19 cellular contexts compared by ENCODE assay signal in genomic region chr16:49494386-49495150, GRCh38.
DNase-seq lines count a peak whose midpoint lies in the region; ATAC-seq and TF ChIP-seq lines count a peak whose summit lies in the region.
"Had no signal": no experiment of that assay in that cellular context is flagged by ENCODE, and none has a peak within 500 bp of the region (broad histone marks: within the 10 kb centered on the region; RNA-seq: fewer than 3 reads in every experiment).

No MANE protein-coding gene starts in this region.

- peaks cover 10 to 26% of the 10 kb centered on the region in 2 donors for H3K4me1 Mint-ChIP-seq in stimulated activated naive B cell treated with anti-CD40 and anti-IgM and Interleukin-4, amounts not matched to agents 10 μg/mL and 1 μg/mL and 100 μg/mL, for 72 hours

- H3K4me1 ChIP-seq in BLaER1 treated with 17β-estradiol and CSF1 and Interleukin-3, amounts not matched to agents 10 nM and 100 nM: peaks cover 29 to 68% (median 60%) of the 10 kb centered on the region in 10 experiments
- no peaks in the 10 kb centered on the region for H3K4me1 ChIP-seq in RWPE2 (ENCODE audit: insufficient read depth, poor library complexity, severe bottlenecking)
- H3K4me1 ChIP-seq in sigmoid colon: peaks cover 0 to 11% (median 8%) of the 10 kb centered on the region in 4 donors
- H3K4me1 ChIP-seq: SJCRH30 had no signal

- no peaks in the 10 kb centered on the region for H3K27me3 ChIP-seq in BLaER1 treated with 17β-estradiol and CSF1 and Interleukin-3, amounts not matched to agents 10 nM and 100 nM
- H3K27me3 ChIP-seq in RWPE2 (ENCODE audit: insufficient read depth, poor library complexity, severe bottlenecking): peaks cover 3% of the 10 kb centered on the region
- H3K27me3 ChIP-seq in sigmoid colon: no peaks in the 10 kb centered on the region
- H3K27me3 ChIP-seq: SJCRH30 had no signal

- TF ChIP-seq CTCF in RWPE2 (IDR thresholded peaks at IDR 0.05; ENCODE audit: poor library complexity, severe bottlenecking) (no peak), sigmoid colon (IDR thresholded peaks at IDR 0.05) (no peak)

- no peak overlapping the region for H3K27ac Mint-ChIP-seq in stimulated activated naive B cell treated with anti-CD40 and anti-IgM and Interleukin-4, amounts not matched to agents 10 μg/mL and 1 μg/mL and 100 μg/mL, for 72 hours
- H3K27ac Mint-ChIP-seq: CD14-positive monocyte, HFFc6 had no signal

- H3K27ac ChIP-seq in BLaER1 treated with 17β-estradiol and CSF1 and Interleukin-3, amounts not matched to agents 10 nM and 100 nM: peak overlapping the region in 4 of 11 experiments; percentile 5 to 45 (median 12); a peak in 2 of 22 replicates
- H3K27ac ChIP-seq in RWPE2 (ENCODE audit: poor library complexity, severe bottlenecking) (no peak overlapping the region), sigmoid colon (no peak overlapping the region)
- H3K27ac ChIP-seq: SJCRH30 had no signal

- H3K9ac ChIP-seq in BLaER1 treated with 17β-estradiol and CSF1 and Interleukin-3, amounts not matched to agents 10 nM and 100 nM: peak overlapping the region in 3 of 11 experiments; percentile 10 to 44 (median 30); a peak in 4 of 22 replicates

- peak overlapping the region; percentile 47 to 91 (median 76) for H3K4me2 ChIP-seq in BLaER1 treated with 17β-estradiol and CSF1 and Interleukin-3, amounts not matched to agents 10 nM and 100 nM

- peak; percentile 22 for DNase-seq in RWPE2 (ENCODE audit: low spot score)
- peak; percentile 27 for DNase-seq in left lobe of liver (ENCODE audit: low spot score)
- DNase-seq in stimulated activated naive B cell treated with anti-CD40 and anti-IgM and Interleukin-4, amounts not matched to agents 10 μg/mL and 1 μg/mL and 100 μg/mL, for 72 hours: no peak
- DNase-seq in kidney glomerular epithelial cell (lab: John Stamatoyannopoulos, UW): no peak
- no peak for DNase-seq in sigmoid colon
- no peak for DNase-seq in RPMI8226
- DNase-seq: DMS 273 treated with DMSO at 0.1 percent for 48 hours, H7, HFFc6, KG1, MV-4-11, NCI-H1694 treated with DMSO at 0.1 percent for 48 hours, NCI-H2227 treated with DMSO at 0.1 percent for 48 hours, NCI-H82, PC-3, SJCRH30 had no signal

- H3K9me3 Mint-ChIP-seq in stimulated activated naive B cell treated with anti-CD40 and anti-IgM and Interleukin-4, amounts not matched to agents 10 μg/mL and 1 μg/mL and 100 μg/mL, for 72 hours: peaks cover 0 to 2% of the 10 kb centered on the region in 2 donors

- intact Hi-C loops in sigmoid colon (cut with DNase I): loop anchor here (5.0 kb wide), 4 partner anchors 103 to 428 kb away; partner anchors contain the start of gene ZNF423

- no peaks in the 10 kb centered on the region for H3K36me3 Mint-ChIP-seq in stimulated activated naive B cell treated with anti-CD40 and anti-IgM and Interleukin-4, amounts not matched to agents 10 μg/mL and 1 μg/mL and 100 μg/mL, for 72 hours
- H3K36me3 Mint-ChIP-seq: CD14-positive monocyte had no signal

- peaks cover 22 to 40% of the 10 kb centered on the region in 2 donors for H3K27me3 Mint-ChIP-seq in stimulated activated naive B cell treated with anti-CD40 and anti-IgM and Interleukin-4, amounts not matched to agents 10 μg/mL and 1 μg/mL and 100 μg/mL, for 72 hours

- no peak overlapping the region for H3K4me3 ChIP-seq in BLaER1 treated with 17β-estradiol and CSF1 and Interleukin-3, amounts not matched to agents 10 nM and 100 nM
- H3K4me3 ChIP-seq in RWPE2 (ENCODE audit: severe bottlenecking) (no peak overlapping the region), sigmoid colon (no peak overlapping the region)
- H3K4me3 ChIP-seq: SJCRH30 had no signal

- no peaks in the 10 kb centered on the region for H3K9me3 ChIP-seq in BLaER1 treated with 17β-estradiol and CSF1 and Interleukin-3, amounts not matched to agents 10 nM and 100 nM (replicated peaks in 1 of 11)
- no peaks in the 10 kb centered on the region for H3K9me3 ChIP-seq in RWPE2 (ENCODE audit: severe bottlenecking)
- no peaks in the 10 kb centered on the region for H3K9me3 ChIP-seq in sigmoid colon
- H3K9me3 ChIP-seq: SJCRH30 had no signal

- TF ChIP-seq EP300 in sigmoid colon (IDR thresholded peaks at IDR 0.05): no peak

- 56 to 73% methylated on average over 10 of the region's 10 CpGs for WGBS in sigmoid colon, 2 donors

- peaks cover 0 to 10% (median 0%) of the 10 kb centered on the region in 11 experiments; a peak in 4 of 22 replicates for H4K20me1 ChIP-seq in BLaER1 treated with 17β-estradiol and CSF1 and Interleukin-3, amounts not matched to agents 10 nM and 100 nM

- no peak overlapping the region for H3K4me3 Mint-ChIP-seq in stimulated activated naive B cell treated with anti-CD40 and anti-IgM and Interleukin-4, amounts not matched to agents 10 μg/mL and 1 μg/mL and 100 μg/mL, for 72 hours
- H3K4me3 Mint-ChIP-seq: CD14-positive monocyte, HFFc6 had no signal

- peaks cover 0 to 22% (median 7%) of the 10 kb centered on the region in 11 experiments; a peak in 8 of 22 replicates for H3K36me3 ChIP-seq in BLaER1 treated with 17β-estradiol and CSF1 and Interleukin-3, amounts not matched to agents 10 nM and 100 nM
- no peaks in the 10 kb centered on the region for H3K36me3 ChIP-seq in RWPE2 (ENCODE audit: low read depth)
- no peaks in the 10 kb centered on the region for H3K36me3 ChIP-seq in sigmoid colon
- H3K36me3 ChIP-seq: SJCRH30 had no signal

- no peak for TF ChIP-seq POLR2A in sigmoid colon (IDR thresholded peaks at IDR 0.05)

- ATAC-seq in RWPE2 (ENCODE audit: low read depth) (no peak), left lobe of liver (no peak)
- peak; percentile 24 to 38 for ATAC-seq in stimulated activated naive B cell treated with anti-CD40 and anti-IgM and Interleukin-4, amounts not matched to agents 10 μg/mL and 1 μg/mL and 100 μg/mL, for 72 hours (replicated peaks)
- ATAC-seq: HepG2, PC-3 had no signal

Comparison
In these comparisons a context has a peak if more than half of its experiments do, and no peak if none do; other contexts are left out.
1. ATAC-seq: peak in stimulated activated naive B cell treated with anti-CD40 and anti-IgM and Interleukin-4, amounts not matched to agents 10 μg/mL and 1 μg/mL and 100 μg/mL, for 72 hours (2 of 2); none in RWPE2 (single experiment) and left lobe of liver (single experiment).
2. DNase-seq: peak in RWPE2 (single experiment) and left lobe of liver (single experiment); none in stimulated activated naive B cell treated with anti-CD40 and anti-IgM and Interleukin-4, amounts not matched to agents 10 μg/mL and 1 μg/mL and 100 μg/mL, for 72 hours (single experiment), kidney glomerular epithelial cell (single experiment), sigmoid colon (single experiment) and RPMI8226 (single experiment).